23 cellular contexts compared by ENCODE assay signal in genomic region chr1:228043281-228043845, GRCh38. TPM values are rescaled to one million over a fixed set of nuclear protein-coding genes. Genes with fewer than 3 reads are reported as not detected.
DNase-seq lines count a peak whose midpoint lies in the region; ATAC-seq, FAIRE-seq and TF ChIP-seq lines count a peak whose summit lies in the region.
"Had no signal": no experiment of that assay in that cellular context is flagged by ENCODE, and none has a peak within 500 bp of the region (broad histone marks: within the 10 kb centered on the region; RNA-seq: fewer than 3 reads in every experiment).

No MANE protein-coding gene starts in this region.

- ATAC-seq in left ventricle myocardium superior (no peak), HG03108 (IDR thresholded peaks at IDR 0.05; ENCODE audit: unreplicated experiment) (no peak)
- ATAC-seq: activated T-cell treated with anti-CD3 and anti-CD28 coated beads, Interleukin-2, amount 50 U/mL, for 72 hours; left cardiac atrium had no signal

- no peaks in the 10 kb centered on the region for H3K4me1 ChIP-seq in left ventricle myocardium inferior
- H3K4me1 ChIP-seq: sigmoid colon had no signal

- TF ChIP-seq CTCF in left ventricle myocardium inferior (IDR thresholded peaks at IDR 0.05; ENCODE audit: borderline replicate concordance) = no peak

- DNase-seq in left ventricle myocardium superior = peak; percentile 6
- no peak for DNase-seq in left ventricle myocardium inferior
- peak; percentile 53 for DNase-seq in SW480 (ENCODE audit: low spot score)
- DNase-seq in islet precursor cell = peak; percentile 69
- DNase-seq in urothelium cell line (ENCODE audit: low spot score) = peak; percentile 84
- no peak for DNase-seq in NCI-H2107 (lab: John Stamatoyannopoulos, UW)
- no peak for DNase-seq in effector CD4-positive, alpha-beta T cell
- DNase-seq: activated CD4-positive, alpha-beta memory T cell treated with anti-CD3 and anti-CD28 coated beads, Interleukin-2, amount 10 ng/mL, durations not matched to agents 7 days and 5 days; activated naive CD8-positive, alpha-beta T cell treated with anti-CD3 and anti-CD28 coated beads for 36 hours; activated T-cell treated with anti-CD3 and anti-CD28 coated beads, Interleukin-2, amount 50 U/mL, for 72 hours; brain microvascular endothelial cell; DND-41; hippocampal formation; left cardiac atrium; MV-4-11; NCI-H2081 treated with DMSO at 0.1 percent for 48 hours; NCI-H774; sigmoid colon; SW 1271 had no signal

- no peaks in the 10 kb centered on the region for H3K36me3 ChIP-seq in left ventricle myocardium inferior
- H3K36me3 ChIP-seq: brain microvascular endothelial cell, sigmoid colon had no signal

- intact Hi-C loops in left ventricle myocardium superior (cut with micrococcal nuclease) (no loop called here), left ventricle myocardium inferior (cut with micrococcal nuclease) (no loop called here)

- H3K4me3 ChIP-seq in left ventricle myocardium inferior = no peak overlapping the region
- H3K4me3 ChIP-seq: sigmoid colon had no signal

- H3K27me3 ChIP-seq in left ventricle myocardium inferior (ENCODE audit: low read depth) = peaks cover 54% of the 10 kb centered on the region

- H3K9me3 ChIP-seq in left ventricle myocardium inferior (replicated peaks) = no peaks in the 10 kb centered on the region
- H3K9me3 ChIP-seq: sigmoid colon had no signal

- peak; percentile 20 for FAIRE-seq in urothelium cell line (lab: Jason Lieb, UNC)
- FAIRE-seq: RCC 7860 had no signal

- H3K27ac ChIP-seq in left ventricle myocardium inferior (replicated peaks) = no peak overlapping the region
- H3K27ac ChIP-seq: brain microvascular endothelial cell, sigmoid colon, VCaP had no signal

RNA-seq across cellular contexts. Expression of gene WNT3A, which starts 36.6 kb away (rescaled TPM):
- total RNA-seq in left ventricle myocardium superior (not detected), left ventricle myocardium inferior (not detected)
- total RNA-seq: activated CD4-positive, alpha-beta memory T cell treated with anti-CD3 and anti-CD28 coated beads, Interleukin-2, amount 10 ng/mL, durations not matched to agents 7 days and 5 days; activated naive CD8-positive, alpha-beta T cell treated with anti-CD3 and anti-CD28 coated beads for 36 hours; activated T-cell treated with anti-CD3 and anti-CD28 coated beads, Interleukin-2, amount 50 U/mL, for 72 hours; left cardiac atrium; sigmoid colon; subcutaneous adipose tissue had no signal

RNA-seq across cellular contexts. Expression of gene ARF1, which starts 39.1 kb away (rescaled TPM):
- total RNA-seq in left ventricle myocardium superior = 285 TPM
- total RNA-seq in left ventricle myocardium inferior = 294 TPM

RNA-seq across cellular contexts. Expression of gene C1orf35, which starts 59.8 kb away (rescaled TPM):
- total RNA-seq in left ventricle myocardium superior (10.5 TPM), left ventricle myocardium inferior (7.1 TPM)

Comparison
In these comparisons a context has a peak if more than half of its experiments do, and no peak if none do; other contexts are left out.
1. DNase-seq: peak in left ventricle myocardium superior (single experiment), SW480 (single experiment), islet precursor cell (single experiment) and urothelium cell line (single experiment); none in left ventricle myocardium inferior (single experiment), NCI-H2107 (single experiment) and effector CD4-positive, alpha-beta T cell (single experiment).